ENCODE assay signal across 2 cellular contexts in genomic region chr7:128613366-128613765, GRCh38. TPM values are rescaled to one million over a fixed set of nuclear protein-coding genes. Genes with fewer than 3 reads are reported as not detected.
"Had no signal": no experiment of that assay in that cellular context is flagged by ENCODE, and none has a peak within 500 bp of the region (broad histone marks: within the 10 kb centered on the region; RNA-seq: fewer than 3 reads in every experiment).

No MANE protein-coding gene starts in this region.

RNA-seq across cellular contexts. Expression of gene GARIN1A, which starts 58.7 kb away (rescaled TPM):
- total RNA-seq: epithelial cell of proximal tubule had no signal
- polyA plus RNA-seq: immature natural killer cell had no signal
